7 cellular contexts compared by ENCODE assay signal in genomic region chr1:23020731-23021130, GRCh38. TPM values are rescaled to one million over a fixed set of nuclear protein-coding genes. Genes with fewer than 3 reads are reported as not detected.
A peak's percentile ranks its signal among the peaks of the same experiment; 100 is the strongest.
DNase-seq lines count a peak whose midpoint lies in the region; FAIRE-seq and TF ChIP-seq lines count a peak whose summit lies in the region.

No MANE protein-coding gene starts in this region.

- in situ Hi-C loops in HAP-1 (cut with MboI; ENCODE audit: low sequenced_read_pairs): no loop called here

- H3K4me1 ChIP-seq in HAP-1: peaks cover 9% of the 10 kb centered on the region
- no peaks in the 10 kb centered on the region for H3K4me1 ChIP-seq in small intestine (ENCODE audit: control insufficient read depth in 2 of 2, insufficient read depth in 1 of 2, low read depth in 1 of 2, low read length in 1 of 2)

- H3K27me3 ChIP-seq in HAP-1 (ENCODE audit: low read depth) (no peaks in the 10 kb centered on the region), small intestine (ENCODE audit: control insufficient read depth in 2 of 2, insufficient read depth in 2 of 2, low read length in 2 of 2) (no peaks in the 10 kb centered on the region)

- no peak overlapping the region for H3K27ac ChIP-seq in small intestine (ENCODE audit: low read depth in 1 of 2, low read length in 1 of 2)

- WGBS in small intestine, 3 donors: 18 to 52% (median 45%) methylated on average over 3 of the region's 3 CpGs

- H3K36me3 ChIP-seq in HAP-1 (replicated peaks) (0 out of 2 replicates have a peak, but pooled peaks cover 2% of the 10 kb centered on the region), small intestine (ENCODE audit: control insufficient read depth in 2 of 2, insufficient read depth in 2 of 2, low read length in 2 of 2) (no peaks in the 10 kb centered on the region)

- DNase-seq in HAP-1 (ENCODE audit: low spot score in 2 of 2): no peak
- peak; percentile 47 for DNase-seq in SK-N-DZ (ENCODE audit: low spot score)
- DNase-seq in foreskin fibroblast: peak in 1 of 2 donors; percentile 26
- peak; percentile 48 for DNase-seq in small intestine
- DNase-seq in anterior cingulate cortex (lab: John Stamatoyannopoulos, UW): no peak
- no peak for DNase-seq in AG08395 (ENCODE audit: low spot score)
- DNase-seq in occipital lobe (lab: John Stamatoyannopoulos, UW): no peak

- H3K9me3 ChIP-seq in HAP-1 (peaks cover 11% of the 10 kb centered on the region; the same call in 1 of the 2 replicates), small intestine (ENCODE audit: control insufficient read depth, low read depth) (no peaks in the 10 kb centered on the region)

- no peak for FAIRE-seq in small intestine (lab: Jason Lieb, UNC)

- H3K4me3 ChIP-seq in HAP-1: peak overlapping the region; percentile 89
- peak overlapping the region; percentile 93 to 97 for H3K4me3 ChIP-seq in foreskin fibroblast (ENCODE audit: low read depth in 1 of 2, low read length in 2 of 2)
- peak overlapping the region in 1 of 2 donors; percentile 91 for H3K4me3 ChIP-seq in small intestine (ENCODE audit: low read depth in 1 of 2, low read length in 2 of 2)

- TF ChIP-seq CTCF in foreskin fibroblast (IDR thresholded peaks at IDR 0.05; ENCODE audit: low read depth, low read length): no peak

RNA-seq across cellular contexts. Expression of gene KDM1A, which starts 1.5 kb away (rescaled TPM):
- polyA plus RNA-seq in SK-N-DZ (2014; cell fraction: cytosol; rRNA removed): 353 and 378 TPM in 2 replicates
- 274 and 286 TPM in 2 replicates for polyA plus RNA-seq in SK-N-DZ (2014; cell fraction: nucleus; rRNA removed)
- 10 to 100 TPM; 25.7 to 34.7 (median 30.0) TPM for polyA plus RNA-seq in small intestine
- 223 TPM for total RNA-seq in occipital lobe

RNA-seq across cellular contexts. Expression of gene TEX46, which starts 5.1 kb away (rescaled TPM):
- not detected in 2 replicates for polyA plus RNA-seq in SK-N-DZ (2014; cell fraction: cytosol; rRNA removed)
- not detected in 2 replicates for polyA plus RNA-seq in SK-N-DZ (2014; cell fraction: nucleus; rRNA removed)
- not detected for polyA plus RNA-seq in small intestine
- not detected for total RNA-seq in occipital lobe

RNA-seq across cellular contexts. Expression of gene LACTBL1, which starts 48.1 kb away (rescaled TPM):
- polyA plus RNA-seq in SK-N-DZ (2014; cell fraction: cytosol; rRNA removed): not detected in 2 replicates
- polyA plus RNA-seq in SK-N-DZ (2014; cell fraction: nucleus; rRNA removed): not detected in 2 replicates
- polyA plus RNA-seq in small intestine: not detected
- total RNA-seq in occipital lobe: not detected

Comparison
In these comparisons a context has a peak if more than half of its experiments do, and no peak if none do; other contexts are left out.
1. DNase-seq: peak in SK-N-DZ (single experiment) and small intestine (single experiment); none in HAP-1 (0 of 2), anterior cingulate cortex (0 of 58), AG08395 (single experiment) and occipital lobe (single experiment).